ENCODE assay signal across 1 cellular context in the genomic region with DNA sequence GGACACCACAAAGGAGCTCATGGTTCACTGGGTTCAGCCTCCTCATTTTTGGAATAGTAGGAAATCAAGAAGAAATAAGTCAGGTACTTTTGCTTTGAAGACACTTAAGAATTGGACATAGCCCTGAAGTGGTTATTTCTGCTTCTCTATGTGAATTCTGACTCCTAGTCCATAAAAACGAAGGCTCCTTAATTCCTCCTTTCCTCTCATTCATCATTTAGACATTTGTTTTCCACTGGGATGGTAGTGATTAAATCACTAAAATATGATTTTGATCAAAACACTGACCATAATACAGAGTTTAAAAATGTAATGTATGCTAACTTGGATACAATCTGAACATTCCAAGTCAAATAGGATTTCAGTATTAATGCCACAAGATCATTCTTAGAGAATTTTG.
TF ChIP-seq lines count a peak whose summit lies in the region.

No MANE protein-coding gene starts in this region.

TF ChIP-seq in A549, 52 proteins besides CTCF, POLR2A, EP300 and RAD21 (continued from another document):
- TF ChIP-seq, protein P1, sequence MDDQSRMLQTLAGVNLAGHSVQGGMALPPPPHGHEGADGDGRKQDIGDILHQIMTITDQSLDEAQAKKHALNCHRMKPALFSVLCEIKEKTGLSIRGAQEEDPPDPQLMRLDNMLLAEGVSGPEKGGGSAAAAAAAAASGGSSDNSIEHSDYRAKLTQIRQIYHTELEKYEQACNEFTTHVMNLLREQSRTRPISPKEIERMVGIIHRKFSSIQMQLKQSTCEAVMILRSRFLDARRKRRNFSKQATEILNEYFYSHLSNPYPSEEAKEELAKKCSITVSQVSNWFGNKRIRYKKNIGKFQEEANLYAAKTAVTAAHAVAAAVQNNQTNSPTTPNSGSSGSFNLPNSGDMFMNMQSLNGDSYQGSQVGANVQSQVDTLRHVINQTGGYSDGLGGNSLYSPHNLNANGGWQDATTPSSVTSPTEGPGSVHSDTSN (IDR thresholded peaks at IDR 0.05), result no peak
- TF ChIP-seq JUN (IDR thresholded peaks at IDR 0.05) (no peak), FOXS1 (CRISPR knock-in tag; IDR thresholded peaks at IDR 0.05) (no peak), TFCP2L1 (CRISPR knock-in tag; IDR thresholded peaks at IDR 0.05) (no peak), RFX5 (IDR thresholded peaks at IDR 0.05) (no peak), SMC3 (IDR thresholded peaks at IDR 0.05) (no peak), HOXA7 (CRISPR knock-in tag; IDR thresholded peaks at IDR 0.05) (no peak)
- TF ChIP-seq, protein P2, sequence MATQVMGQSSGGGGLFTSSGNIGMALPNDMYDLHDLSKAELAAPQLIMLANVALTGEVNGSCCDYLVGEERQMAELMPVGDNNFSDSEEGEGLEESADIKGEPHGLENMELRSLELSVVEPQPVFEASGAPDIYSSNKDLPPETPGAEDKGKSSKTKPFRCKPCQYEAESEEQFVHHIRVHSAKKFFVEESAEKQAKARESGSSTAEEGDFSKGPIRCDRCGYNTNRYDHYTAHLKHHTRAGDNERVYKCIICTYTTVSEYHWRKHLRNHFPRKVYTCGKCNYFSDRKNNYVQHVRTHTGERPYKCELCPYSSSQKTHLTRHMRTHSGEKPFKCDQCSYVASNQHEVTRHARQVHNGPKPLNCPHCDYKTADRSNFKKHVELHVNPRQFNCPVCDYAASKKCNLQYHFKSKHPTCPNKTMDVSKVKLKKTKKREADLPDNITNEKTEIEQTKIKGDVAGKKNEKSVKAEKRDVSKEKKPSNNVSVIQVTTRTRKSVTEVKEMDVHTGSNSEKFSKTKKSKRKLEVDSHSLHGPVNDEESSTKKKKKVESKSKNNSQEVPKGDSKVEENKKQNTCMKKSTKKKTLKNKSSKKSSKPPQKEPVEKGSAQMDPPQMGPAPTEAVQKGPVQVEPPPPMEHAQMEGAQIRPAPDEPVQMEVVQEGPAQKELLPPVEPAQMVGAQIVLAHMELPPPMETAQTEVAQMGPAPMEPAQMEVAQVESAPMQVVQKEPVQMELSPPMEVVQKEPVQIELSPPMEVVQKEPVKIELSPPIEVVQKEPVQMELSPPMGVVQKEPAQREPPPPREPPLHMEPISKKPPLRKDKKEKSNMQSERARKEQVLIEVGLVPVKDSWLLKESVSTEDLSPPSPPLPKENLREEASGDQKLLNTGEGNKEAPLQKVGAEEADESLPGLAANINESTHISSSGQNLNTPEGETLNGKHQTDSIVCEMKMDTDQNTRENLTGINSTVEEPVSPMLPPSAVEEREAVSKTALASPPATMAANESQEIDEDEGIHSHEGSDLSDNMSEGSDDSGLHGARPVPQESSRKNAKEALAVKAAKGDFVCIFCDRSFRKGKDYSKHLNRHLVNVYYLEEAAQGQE (IDR thresholded peaks at IDR 0.05), result no peak
